Comparison of ENCODE assay signal across 8 cellular contexts in genomic region chr3:194687638-194688206, GRCh38.
DNase-seq lines count a peak whose midpoint lies in the region; TF ChIP-seq lines count a peak whose summit lies in the region.

No MANE protein-coding gene starts in this region.

- peak; percentile 35 for TF ChIP-seq CTCF in brain microvascular endothelial cell (IDR thresholded peaks at IDR 0.05; ENCODE audit: low read depth, low read length, missing control alignments)

- peak overlapping the region; percentile 34 for H3K27ac ChIP-seq in brain microvascular endothelial cell

- DNase-seq in NCI-H345 (lab: John Stamatoyannopoulos, UW) (peak; percentile 43), NCI-H345 treated with DMSO at 0.1 percent for 48 hours (lab: John Stamatoyannopoulos, UW; ENCODE audit: unreplicated experiment) (no peak), HUDEP-2 (lab: John Stamatoyannopoulos, UW; ENCODE audit: unreplicated experiment in 76 of 76) (peak in 66 of 76 experiments; percentile 3 to 72 (median 42)), UCSD-AML1 (lab: John Stamatoyannopoulos, UW; ENCODE audit: unreplicated experiment) (peak; percentile 83), brain microvascular endothelial cell (peak; percentile 37), iris pigment epithelial cell (ENCODE audit: low read depth) (peak; percentile 71), NCI-H1092 treated with DMSO at 0.1 percent for 48 hours (lab: John Stamatoyannopoulos, UW) (no peak)
- peak in 3 of 4 experiments; percentile 49 to 78 (median 72) for DNase-seq in stimulated activated CD4-positive, alpha-beta T cell treated with anti-CD3 and anti-CD28 coated beads, Interleukin-1b, Interleukin-23, amount 100 ng/mL, for 24 hours (ENCODE audit: low read depth in 4 of 4, low spot score in 1 of 4)

- H3K27me3 ChIP-seq in brain microvascular endothelial cell (replicated peaks), result no peaks in the 10 kb centered on the region

- H3K36me3 ChIP-seq in brain microvascular endothelial cell (replicated peaks), result peaks cover 20% of the 10 kb centered on the region

- peak overlapping the region; percentile 77 for H3K4me3 ChIP-seq in brain microvascular endothelial cell (ENCODE audit: low read depth, low read length)

- in situ Hi-C loops in brain microvascular endothelial cell (cut with HindIII; ENCODE audit: low pct_ligation_motif_present, low sequenced_read_pairs), result no loop called here

Comparison
In these comparisons a context has a peak if more than half of its experiments do, and no peak if none do; other contexts are left out.
1. DNase-seq: peak in NCI-H345 (single experiment), HUDEP-2 (66 of 76), UCSD-AML1 (single experiment), brain microvascular endothelial cell (single experiment), iris pigment epithelial cell (single experiment) and stimulated activated CD4-positive, alpha-beta T cell treated with anti-CD3 and anti-CD28 coated beads, Interleukin-1b, Interleukin-23, amount 100 ng/mL, for 24 hours (3 of 4); none in NCI-H345 treated with DMSO at 0.1 percent for 48 hours (single experiment) and NCI-H1092 treated with DMSO at 0.1 percent for 48 hours (single experiment).